Comparison of ENCODE assay signal across 1 cellular context in the genomic region with DNA sequence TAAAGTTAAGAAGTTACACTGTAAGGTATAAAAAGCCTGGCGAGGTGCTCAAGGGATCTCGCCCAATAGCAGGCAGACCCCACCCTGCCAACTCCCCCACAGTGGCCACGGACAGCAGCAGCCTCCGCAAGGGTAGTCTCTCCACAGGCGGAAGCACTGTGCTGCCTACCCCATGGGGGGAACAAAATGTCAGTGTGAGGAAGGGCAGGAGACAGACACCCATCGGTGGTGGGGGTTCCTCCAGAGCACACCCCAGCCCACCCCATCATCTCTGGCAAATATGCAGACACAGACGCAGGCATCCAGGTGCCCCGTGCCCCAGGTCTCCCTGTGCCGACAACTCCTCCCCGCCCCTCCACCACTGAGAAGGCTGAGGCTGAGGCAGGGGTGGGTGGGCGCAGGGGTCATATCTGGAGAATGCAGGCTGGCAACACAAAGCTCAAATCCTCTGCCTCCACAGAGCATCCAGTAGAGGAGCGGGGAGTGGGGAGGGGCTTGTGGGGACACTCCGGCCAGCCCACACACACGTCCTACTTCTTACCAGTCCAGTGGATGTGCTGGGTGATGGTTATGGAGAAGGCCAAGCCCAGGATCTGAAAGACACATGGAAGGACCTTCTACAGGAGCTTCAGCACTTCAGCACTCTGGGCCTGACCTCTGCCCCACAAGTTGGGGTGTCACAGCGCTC.
TF ChIP-seq lines count a peak whose summit lies in the region.

No MANE protein-coding gene starts in this region.

TF ChIP-seq in IMR-90, 13 proteins besides CTCF, POLR2A, EP300 and RAD21:
- TF ChIP-seq BHLHE40 (IDR thresholded peaks at IDR 0.05; ENCODE audit: low read depth, low read length) = no peak
- TF ChIP-seq NFE2L2 (IDR thresholded peaks at IDR 0.05; ENCODE audit: low read depth, low read length) = no peak
- TF ChIP-seq RCOR1 (IDR thresholded peaks at IDR 0.05; ENCODE audit: insufficient replicate concordance, low read length) = no peak
- TF ChIP-seq MXI1 (IDR thresholded peaks at IDR 0.05; ENCODE audit: borderline replicate concordance, low read depth, low read length) = no peak
- TF ChIP-seq MAFK (IDR thresholded peaks at IDR 0.05; ENCODE audit: low read depth, low read length) = no peak
- no peak for TF ChIP-seq SMC3 (IDR thresholded peaks at IDR 0.05; ENCODE audit: low read depth, low read length)
- TF ChIP-seq CHD1 (IDR thresholded peaks at IDR 0.05; ENCODE audit: low read depth, low read length) = no peak
- TF ChIP-seq, protein P1, sequence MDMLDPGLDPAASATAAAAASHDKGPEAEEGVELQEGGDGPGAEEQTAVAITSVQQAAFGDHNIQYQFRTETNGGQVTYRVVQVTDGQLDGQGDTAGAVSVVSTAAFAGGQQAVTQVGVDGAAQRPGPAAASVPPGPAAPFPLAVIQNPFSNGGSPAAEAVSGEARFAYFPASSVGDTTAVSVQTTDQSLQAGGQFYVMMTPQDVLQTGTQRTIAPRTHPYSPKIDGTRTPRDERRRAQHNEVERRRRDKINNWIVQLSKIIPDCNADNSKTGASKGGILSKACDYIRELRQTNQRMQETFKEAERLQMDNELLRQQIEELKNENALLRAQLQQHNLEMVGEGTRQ (IDR thresholded peaks at IDR 0.05; ENCODE audit: low read depth, low read length) = no peak
- TF ChIP-seq FOS (IDR thresholded peaks at IDR 0.05; ENCODE audit: low read depth, low read length) = no peak
